In genomic region chr3:29100292-29100691, GRCh38 we compare ENCODE assay signal across 1 cellular context.
TF ChIP-seq lines count a peak whose summit lies in the region.

No MANE protein-coding gene starts in this region.

TF ChIP-seq in H1, 55 proteins besides CTCF, POLR2A, EP300 and RAD21 (continued from another document):
- TF ChIP-seq NANOG (IDR thresholded peaks at IDR 0.05; ENCODE audit: insufficient read depth, low read depth, low read length, poor library complexity, severe bottlenecking) (no peak), USF2 (IDR thresholded peaks at IDR 0.05; ENCODE audit: low read length) (no peak), CBX5 (IDR thresholded peaks at IDR 0.05; ENCODE audit: low read depth, low read length) (no peak), SRF (IDR thresholded peaks at IDR 0.05; ENCODE audit: low read depth, low read length) (no peak), KDM1A (IDR thresholded peaks at IDR 0.05; ENCODE audit: borderline replicate concordance, low read length) (no peak), RFX5 (IDR thresholded peaks at IDR 0.05; ENCODE audit: borderline replicate concordance, low read depth, low read length) (no peak)
